In genomic region chr17:1725642-1726511, GRCh38 we compare ENCODE assay signal across 12 cellular contexts. TPM values are rescaled to one million over a fixed set of nuclear protein-coding genes. Genes with fewer than 3 reads are reported as not detected.
DNase-seq lines count a peak whose midpoint lies in the region; ATAC-seq and TF ChIP-seq lines count a peak whose summit lies in the region.
"Had no signal": no experiment of that assay in that cellular context is flagged by ENCODE, and none has a peak within 500 bp of the region (broad histone marks: within the 10 kb centered on the region; RNA-seq: fewer than 3 reads in every experiment).

No MANE protein-coding gene starts in this region.

- peak overlapping the region; percentile 63 for H3K4me3 Mint-ChIP-seq in mesothelial cell of epicardium
- H3K4me3 Mint-ChIP-seq in type B pancreatic cell = peak overlapping the region; percentile 81

- H3K36me3 Mint-ChIP-seq in mesothelial cell of epicardium = peaks cover 8% of the 10 kb centered on the region
- H3K36me3 Mint-ChIP-seq in type B pancreatic cell = no peaks in the 10 kb centered on the region

- H3K4me3 ChIP-seq in heart left ventricle (peak overlapping the region in 9 of 12 donors; percentile 54 to 87 (median 69)), astrocyte of the cerebellum (ENCODE audit: low read depth, low read length) (peak overlapping the region; percentile 57)

- intact Hi-C loops in heart left ventricle (cut with DNase I) (loop anchor here in 4 of 10 donors (2.0 to 10.0 kb wide), 3 partner anchors 57 to 299 kb away; partner anchors contain the start of gene RTN4RL1 (in 1 of the 4)), left cardiac atrium (cut with DNase I) (no loop called here)

- H3K4me1 ChIP-seq in heart left ventricle = peaks cover 0 to 92% (median 33%) of the 10 kb centered on the region in 12 donors
- H3K4me1 ChIP-seq in foreskin keratinocyte = peaks cover 10% of the 10 kb centered on the region

- ATAC-seq in heart left ventricle (no peak), left cardiac atrium (no peak), foreskin keratinocyte (no peak)

- H3K27ac ChIP-seq in heart left ventricle = peak overlapping the region in 3 of 12 donors; percentile 86 to 96 (median 91)
- H3K27ac ChIP-seq in foreskin keratinocyte = no peak overlapping the region
- H3K27ac ChIP-seq: KMS-11, SK-N-MC had no signal

- no peaks in the 10 kb centered on the region for H3K9me3 ChIP-seq in heart left ventricle
- H3K9me3 ChIP-seq: body of pancreas had no signal

- H3K4me1 Mint-ChIP-seq in mesothelial cell of epicardium (peaks cover 14% of the 10 kb centered on the region), type B pancreatic cell (ENCODE audit: unreplicated experiment) (peaks cover 1% of the 10 kb centered on the region)

- WGBS in heart left ventricle, 4 donors = 95 to 96% (median 95%) methylated on average over 52 to 54 of the region's 54 CpGs

- peaks cover 0 to 42% (median 16%) of the 10 kb centered on the region in 9 donors for H3K36me3 ChIP-seq in heart left ventricle

- in situ Hi-C loops in astrocyte of the cerebellum (cut with HindIII; ENCODE audit: low sequenced_read_pairs) = no loop called here

- TF ChIP-seq POLR2A in heart left ventricle (IDR thresholded peaks at IDR 0.05) = no peak

- TF ChIP-seq CTCF in heart left ventricle (IDR thresholded peaks at IDR 0.05) = no peak
- no peak for TF ChIP-seq CTCF in astrocyte of the cerebellum (IDR thresholded peaks at IDR 0.05; ENCODE audit: low read depth, low read length, missing control alignments)
- no peak for TF ChIP-seq CTCF in mesothelial cell of epicardium (IDR thresholded peaks at IDR 0.05; ENCODE audit: unreplicated experiment)
- TF ChIP-seq CTCF in type B pancreatic cell (conservative IDR thresholded peaks at IDR 0.05) = no peak
- TF ChIP-seq CTCF in foreskin keratinocyte (conservative IDR thresholded peaks at IDR 0.05) = no peak

- H3K27me3 Mint-ChIP-seq in mesothelial cell of epicardium (ENCODE audit: low read depth) = no peaks in the 10 kb centered on the region
- H3K27me3 Mint-ChIP-seq in type B pancreatic cell = no peaks in the 10 kb centered on the region

- no peaks in the 10 kb centered on the region for H3K27me3 ChIP-seq in heart left ventricle
- H3K27me3 ChIP-seq in foreskin keratinocyte = no peaks in the 10 kb centered on the region
- H3K27me3 ChIP-seq: body of pancreas had no signal

- no peak overlapping the region for H3K27ac Mint-ChIP-seq in mesothelial cell of epicardium
- H3K27ac Mint-ChIP-seq in type B pancreatic cell = no peak overlapping the region

- DNase-seq in heart left ventricle = peak in 1 of 5 donors; percentile 24
- DNase-seq in left cardiac atrium = no peak
- no peak for DNase-seq in astrocyte of the cerebellum (ENCODE audit: low read depth)
- no peak for DNase-seq in mesothelial cell of epicardium (ENCODE audit: low spot score in 2 of 2, unreplicated experiment in 2 of 2)
- DNase-seq in type B pancreatic cell (ENCODE audit: extremely low spot score, unreplicated experiment) = no peak
- DNase-seq in foreskin keratinocyte = no peak
- DNase-seq in SW480 (ENCODE audit: low spot score) = no peak
- no peak for DNase-seq in COR-L47 (lab: John Stamatoyannopoulos, UW)
- DNase-seq: body of pancreas, DMS153 had no signal

- H3K9me3 Mint-ChIP-seq in mesothelial cell of epicardium = no peaks in the 10 kb centered on the region
- no peaks in the 10 kb centered on the region for H3K9me3 Mint-ChIP-seq in type B pancreatic cell

RNA-seq across cellular contexts. Expression of gene WDR81, which starts 1.4 kb away (rescaled TPM):
- total RNA-seq in heart left ventricle (10 to 100 TPM in 4 of 9 donors, 1 to 10 TPM in 5; 7.2 to 29.0 (median 9.3) TPM), left cardiac atrium (10 to 100 TPM; 15.4 to 16.1 TPM), mesothelial cell of epicardium (20.3 to 22.9 TPM (median 20.6 TPM) in 3 replicates), type B pancreatic cell (ENCODE audit: low replicate concordance) (14.5 and 16.0 TPM in 2 replicates), foreskin keratinocyte (17.6 and 18.9 TPM in 2 replicates)
- polyA plus RNA-seq in heart left ventricle (10 to 100 TPM in 1 of 2 donors, 1 to 10 TPM in 1; 9.1 to 12.5 TPM), foreskin keratinocyte (10.3 and 11.5 TPM in 2 replicates)

RNA-seq across cellular contexts. Expression of gene TLCD2, which starts 15.7 kb away (rescaled TPM):
- 1 to 10 TPM; 1.5 to 6.1 (median 2.3) TPM for total RNA-seq in heart left ventricle
- polyA plus RNA-seq in heart left ventricle = 1 to 10 TPM; 1.5 to 3.3 TPM
- 1 to 10 TPM; 3.7 to 6.0 TPM for total RNA-seq in left cardiac atrium
- 8.6 to 9.2 TPM (median 8.7 TPM) in 3 replicates for total RNA-seq in mesothelial cell of epicardium
- total RNA-seq in type B pancreatic cell (ENCODE audit: low replicate concordance) = 4.0 and 4.3 TPM in 2 replicates
- 0.60 and 0.65 TPM in 2 replicates for total RNA-seq in foreskin keratinocyte
- polyA plus RNA-seq in foreskin keratinocyte = 0.27 and 0.30 TPM in 2 replicates

RNA-seq across cellular contexts. Expression of gene SERPINF2, which starts 16.8 kb away (rescaled TPM):
- total RNA-seq in heart left ventricle (1 to 10 TPM in 2 of 9 donors, under 1 TPM in 6, not detected in 1; 0.25 to 1.8 (median 0.77) TPM), left cardiac atrium (1 to 10 TPM; 4.2 to 4.9 TPM), mesothelial cell of epicardium (0.32 to 0.63 TPM (median 0.44 TPM) in 3 replicates), type B pancreatic cell (ENCODE audit: low replicate concordance) (28.3 and 36.3 TPM in 2 replicates), foreskin keratinocyte (1.2 and 1.3 TPM in 2 replicates)
- polyA plus RNA-seq in heart left ventricle (1 to 10 TPM in 1 of 2 donors, under 1 TPM in 1; 0.65 to 1.4 TPM), foreskin keratinocyte (1.3 and 1.8 TPM in 2 replicates)

RNA-seq across cellular contexts. Expression of gene SERPINF1, which starts 36.0 kb away (rescaled TPM):
- 100 to 1,000 TPM in 5 of 9 donors, 10 to 100 TPM in 4; 67.5 to 460 (median 103) TPM for total RNA-seq in heart left ventricle
- 100 to 1,000 TPM; 101 to 125 TPM for polyA plus RNA-seq in heart left ventricle
- 100 to 1,000 TPM; 252 to 407 TPM for total RNA-seq in left cardiac atrium
- 69.6 to 72.5 TPM (median 71.4 TPM) in 3 replicates for total RNA-seq in mesothelial cell of epicardium
- 9.6 and 98.8 TPM in 2 replicates for total RNA-seq in type B pancreatic cell (ENCODE audit: low replicate concordance)
- 6.8 and 7.4 TPM in 2 replicates for total RNA-seq in foreskin keratinocyte
- 7.7 and 8.5 TPM in 2 replicates for polyA plus RNA-seq in foreskin keratinocyte

RNA-seq across cellular contexts. Expression of gene PRPF8, which starts 41.2 kb away (rescaled TPM):
- 100 to 1,000 TPM; 119 to 195 (median 174) TPM for total RNA-seq in heart left ventricle
- polyA plus RNA-seq in heart left ventricle = 10 to 100 TPM; 70.1 to 98.1 TPM
- 100 to 1,000 TPM; 136 to 181 TPM for total RNA-seq in left cardiac atrium
- total RNA-seq in mesothelial cell of epicardium = 331 to 354 TPM (median 334 TPM) in 3 replicates
- total RNA-seq in type B pancreatic cell (ENCODE audit: low replicate concordance) = 277 and 321 TPM in 2 replicates
- 188 and 214 TPM in 2 replicates for total RNA-seq in foreskin keratinocyte
- 213 and 239 TPM in 2 replicates for polyA plus RNA-seq in foreskin keratinocyte
